8 cellular contexts compared by ENCODE assay signal in genomic region chr10:26015092-26015491, GRCh38.
"Had no signal": no experiment of that assay in that cellular context is flagged by ENCODE, and none has a peak within 500 bp of the region (broad histone marks: within the 10 kb centered on the region; RNA-seq: fewer than 3 reads in every experiment).

No MANE protein-coding gene starts in this region.

- FAIRE-seq: H1, H54, HepG2, K562 had no signal

- H3K4me3 ChIP-seq: GM23338, K562 had no signal

- DNase-seq: H9, HCEC 1CT, IMR-90 had no signal

- ATAC-seq: GM23338, HepG2, K562 had no signal
